25 cellular contexts compared by ENCODE assay signal in genomic region chr1:33141216-33141615, GRCh38. TPM values are rescaled to one million over a fixed set of nuclear protein-coding genes. Genes with fewer than 3 reads are reported as not detected.
A peak's percentile ranks its signal among the peaks of the same experiment; 100 is the strongest.
DNase-seq lines count a peak whose midpoint lies in the region; ATAC-seq and TF ChIP-seq lines count a peak whose summit lies in the region.
"Had no signal": no experiment of that assay in that cellular context is flagged by ENCODE, and none has a peak within 500 bp of the region (broad histone marks: within the 10 kb centered on the region; RNA-seq: fewer than 3 reads in every experiment).

No MANE protein-coding gene starts in this region.

- no peak for ATAC-seq in GM23338
- ATAC-seq in central memory CD8-positive, alpha-beta T cell (replicated peaks; ENCODE audit: extremely low read depth, poor library complexity, severe bottlenecking): no peak
- ATAC-seq: left colon, sciatic nerve had no signal

- H3K4me1 ChIP-seq in GM23338 (ENCODE audit: insufficient read depth) (peaks cover 52% of the 10 kb centered on the region), BE2C (no peaks in the 10 kb centered on the region; the same call in 1 of the 2 replicates)
- H3K4me1 ChIP-seq: breast epithelium, Caco-2 had no signal

- H3K27me3 ChIP-seq in GM23338 (ENCODE audit: insufficient read depth) (no peaks in the 10 kb centered on the region), BE2C (no peaks in the 10 kb centered on the region)
- H3K27me3 ChIP-seq: breast epithelium, tibial nerve had no signal

- H3K79me2 ChIP-seq in GM23338 (replicated peaks; ENCODE audit: insufficient read depth): no peaks in the 10 kb centered on the region

- no peaks in the 10 kb centered on the region for H3K9me3 Mint-ChIP-seq in activated naive CD4-positive, alpha-beta T cell treated with anti-CD3 and anti-CD28 coated beads, Interleukin-2, amount 50 U/mL, for 24 hours
- H3K9me3 Mint-ChIP-seq in GM23338: no peaks in the 10 kb centered on the region
- no peaks in the 10 kb centered on the region for H3K9me3 Mint-ChIP-seq in central memory CD8-positive, alpha-beta T cell
- H3K9me3 Mint-ChIP-seq: immature natural killer cell had no signal

- peak overlapping the region; percentile 66; the same call in 1 of the 2 replicates for H3K27ac ChIP-seq in GM23338 (ENCODE audit: low read depth)
- H3K27ac ChIP-seq: tibial nerve had no signal

- H3F3A ChIP-seq in GM23338 (replicated peaks; ENCODE audit: low read depth): no peaks in the 10 kb centered on the region

- peaks cover under 1% of the 10 kb centered on the region for H3K36me3 Mint-ChIP-seq in activated naive CD4-positive, alpha-beta T cell treated with anti-CD3 and anti-CD28 coated beads, Interleukin-2, amount 50 U/mL, for 24 hours
- no peaks in the 10 kb centered on the region for H3K36me3 Mint-ChIP-seq in GM23338 (ENCODE audit: low read depth)
- H3K36me3 Mint-ChIP-seq in central memory CD8-positive, alpha-beta T cell (ENCODE audit: insufficient read depth): peaks cover 3% of the 10 kb centered on the region

- intact Hi-C loops in posterior vena cava (cut with DNase I): no loop called here

- TF ChIP-seq CTCF in GM23338 (conservative IDR thresholded peaks at IDR 0.05; ENCODE audit: low read depth in 2 of 2) (no peak), BE2C (IDR thresholded peaks at IDR 0.05; ENCODE audit: low read depth, low read length) (no peak)

- H3K9me2 ChIP-seq in GM23338 (ENCODE audit: insufficient read depth): no peaks in the 10 kb centered on the region

- peak overlapping the region; percentile 47 for H3K27ac Mint-ChIP-seq in activated naive CD4-positive, alpha-beta T cell treated with anti-CD3 and anti-CD28 coated beads, Interleukin-2, amount 50 U/mL, for 24 hours
- H3K27ac Mint-ChIP-seq in GM23338: peak overlapping the region; percentile 67; the same call in 1 of the 2 replicates
- H3K27ac Mint-ChIP-seq in central memory CD8-positive, alpha-beta T cell (ENCODE audit: low read depth): peak overlapping the region; percentile 45
- H3K27ac Mint-ChIP-seq: B cell, progenitor cell of endocrine pancreas had no signal

- peak overlapping the region; percentile 69; the same call in 1 of the 2 replicates for H3K4me2 ChIP-seq in GM23338

- no peak overlapping the region for H3K4me3 ChIP-seq in GM23338
- H3K4me3 ChIP-seq in BE2C (ENCODE audit: low read depth, low read length): no peak overlapping the region
- H3K4me3 ChIP-seq: breast epithelium, tibial nerve had no signal

- H3K4me1 Mint-ChIP-seq in activated naive CD4-positive, alpha-beta T cell treated with anti-CD3 and anti-CD28 coated beads, Interleukin-2, amount 50 U/mL, for 24 hours: peaks cover 11% of the 10 kb centered on the region
- H3K4me1 Mint-ChIP-seq in GM23338: peaks cover 49% of the 10 kb centered on the region
- peaks cover 18% of the 10 kb centered on the region for H3K4me1 Mint-ChIP-seq in central memory CD8-positive, alpha-beta T cell
- H3K4me1 Mint-ChIP-seq: B cell, immature natural killer cell had no signal

- no peak overlapping the region for H3K4me3 Mint-ChIP-seq in activated naive CD4-positive, alpha-beta T cell treated with anti-CD3 and anti-CD28 coated beads, Interleukin-2, amount 50 U/mL, for 24 hours
- H3K4me3 Mint-ChIP-seq in GM23338: no peak overlapping the region; the same call in 2 of the 3 replicates
- H3K4me3 Mint-ChIP-seq in central memory CD8-positive, alpha-beta T cell: no peak overlapping the region
- H3K4me3 Mint-ChIP-seq: B cell, immature natural killer cell had no signal

- no peak for DNase-seq in activated naive CD4-positive, alpha-beta T cell (lab: John Stamatoyannopoulos, UW)
- DNase-seq in GM23338 (ENCODE audit: low spot score): no peak
- no peak for DNase-seq in central memory CD8-positive, alpha-beta T cell (ENCODE audit: low spot score in 2 of 2)
- DNase-seq in posterior vena cava (ENCODE audit: low spot score): peak; percentile 10
- no peak for DNase-seq in foreskin melanocyte
- no peak for DNase-seq in activated effector memory CD4-positive, alpha-beta T cell treated with Interleukin-2 at 50 U/mL for 16 hours
- DNase-seq in BE2C: no peak
- DNase-seq: activated CD4-positive, alpha-beta T cell treated with anti-CD3 and anti-CD28 coated beads for 48 hours; activated naive CD4-positive, alpha-beta T cell treated with anti-CD3 and anti-CD28 coated beads, Interleukin-2, amount 50 U/mL, for 16 hours; anterior cingulate cortex; Caco-2; DMS53; effector CD8-positive, alpha-beta T cell; immature natural killer cell; left colon; MV-4-11; stimulated activated CD4-positive, alpha-beta T cell treated with anti-CD3 and anti-CD28 coated beads, Interleukin-12 subunit alpha, Interleukin-12 subunit beta, amount 100 ng/mL, for 4 hours; stimulated activated CD4-positive, alpha-beta T cell treated with anti-CD3 and anti-CD28 coated beads, Interleukin-4, amount 100 ng/mL, for 1 hour; T1000 had no signal

- no peaks in the 10 kb centered on the region for H3K27me3 Mint-ChIP-seq in activated naive CD4-positive, alpha-beta T cell treated with anti-CD3 and anti-CD28 coated beads, Interleukin-2, amount 50 U/mL, for 24 hours
- peaks cover 7% of the 10 kb centered on the region for H3K27me3 Mint-ChIP-seq in GM23338 (ENCODE audit: insufficient read depth, low read depth, poor library complexity)
- H3K27me3 Mint-ChIP-seq in central memory CD8-positive, alpha-beta T cell: no peaks in the 10 kb centered on the region
- H3K27me3 Mint-ChIP-seq: B cell had no signal

- H3K9me3 ChIP-seq in BE2C: no peaks in the 10 kb centered on the region
- H3K9me3 ChIP-seq: breast epithelium, Caco-2, tibial nerve had no signal

- H4K20me1 ChIP-seq in GM23338 (replicated peaks; ENCODE audit: insufficient read depth): no peaks in the 10 kb centered on the region

- no peaks in the 10 kb centered on the region for H3K36me3 ChIP-seq in GM23338 (ENCODE audit: insufficient read depth)
- H3K36me3 ChIP-seq in BE2C: no peaks in the 10 kb centered on the region
- H3K36me3 ChIP-seq: breast epithelium had no signal

- no peak overlapping the region for H2AFZ ChIP-seq in GM23338

TF ChIP-seq in GM23338, 12 proteins besides CTCF, POLR2A, EP300 and RAD21 (continues in another document):
- no peak for TF ChIP-seq EZH2phosphoT487 (IDR thresholded peaks at IDR 0.05; ENCODE audit: unreplicated experiment)
- TF ChIP-seq ZNF114 (CRISPR knock-in tag; IDR thresholded peaks at IDR 0.05): no peak
- no peak for TF ChIP-seq CREB1 (CRISPR knock-in tag; IDR thresholded peaks at IDR 0.05; ENCODE audit: low read depth)
- no peak for TF ChIP-seq ZNF462 (CRISPR knock-in tag; IDR thresholded peaks at IDR 0.05)

RNA-seq across cellular contexts. Expression of gene TRIM62, which starts 40.6 kb away (rescaled TPM):
- total RNA-seq in GM23338 (2014; rRNA removed; shearing (Covaris generic)): 16.1 and 18.9 TPM in 2 replicates
- 2.7 and 2.9 TPM in 2 replicates for polyA plus RNA-seq in GM23338 (2016; fragmentation: Nextera tagmentation; extraction: Ambion mirVana)
- 1 to 10 TPM; 5.0 to 5.2 TPM for total RNA-seq in posterior vena cava
- polyA plus RNA-seq in BE2C (2012; ENCODE audit: insufficient read depth, insufficient read length, low read depth): 13.3 TPM
